ENCODE assay signal across 8 cellular contexts in the genomic region with DNA sequence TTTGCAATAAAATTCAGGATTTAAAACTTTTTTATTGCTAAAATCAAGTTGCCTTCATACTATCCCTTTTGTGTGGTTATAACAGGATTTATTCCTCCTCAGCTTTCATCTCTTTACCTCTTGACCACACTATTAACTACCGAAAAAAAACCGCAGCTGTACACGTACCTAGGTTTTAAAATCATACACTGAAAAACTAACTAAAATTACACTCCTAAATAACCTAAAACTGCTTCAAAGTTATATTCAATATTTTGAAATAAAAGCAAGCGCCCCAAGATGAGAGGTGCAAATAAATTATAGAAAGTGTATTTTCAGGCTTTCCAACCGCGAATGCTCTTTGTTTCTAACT. TPM values are rescaled to one million over a fixed set of nuclear protein-coding genes. Genes with fewer than 3 reads are reported as not detected.
DNase-seq lines count a peak whose midpoint lies in the region; ATAC-seq, FAIRE-seq and TF ChIP-seq lines count a peak whose summit lies in the region.

No MANE protein-coding gene starts in this region.

- no peaks in the 10 kb centered on the region; the same call in 1 of the 2 replicates for H4K20me1 ChIP-seq in HepG2 (ENCODE audit: insufficient read depth, low read length)

- TF ChIP-seq RAD21 in HepG2 (CRISPR knock-in tag; IDR thresholded peaks at IDR 0.05), result no peak

- TF ChIP-seq POLR2A in HepG2 (IDR thresholded peaks at IDR 0.05; ENCODE audit: insufficient read depth in 1 of 2, low read depth in 2 of 2, low read length in 2 of 2) (no peak), transverse colon (IDR thresholded peaks at IDR 0.05) (no peak)

- H3K9ac ChIP-seq in HepG2 (ENCODE audit: insufficient read depth, low read depth, low read length), result peak overlapping the region; percentile 86

- H3K27me3 ChIP-seq in HepG2 (ENCODE audit: control insufficient read depth in 1 of 2, insufficient read depth in 2 of 2, low read length in 2 of 2) (no peaks in the 10 kb centered on the region; a peak in 1 of 5 replicates), transverse colon (no peaks in the 10 kb centered on the region)

- H3K27ac Mint-ChIP-seq in activated T-cell treated with anti-CD3 and anti-CD28 coated beads, Interleukin-2, amount 50 U/mL, for 72 hours, result peak overlapping the region; percentile 36
- H3K27ac Mint-ChIP-seq in activated naive CD8-positive, alpha-beta T cell, result peak overlapping the region; percentile 58

- H3K4me1 ChIP-seq in HepG2 (ENCODE audit: insufficient read depth, low read length) (peaks cover 57% of the 10 kb centered on the region), transverse colon (peaks cover 0 to 25% (median 8%) of the 10 kb centered on the region in 4 donors)

- H3K4me2 ChIP-seq in HepG2 (ENCODE audit: low read depth, low read length), result peak overlapping the region; percentile 97

- no peaks in the 10 kb centered on the region for H3K36me3 Mint-ChIP-seq in activated T-cell treated with anti-CD3 and anti-CD28 coated beads, Interleukin-2, amount 50 U/mL, for 72 hours (ENCODE audit: insufficient read depth in 2 of 2)
- H3K36me3 Mint-ChIP-seq in activated naive CD8-positive, alpha-beta T cell, result no peaks in the 10 kb centered on the region

- H3K4me3 ChIP-seq in HepG2 (replicated peaks in 1 of 3; ENCODE audit: insufficient read depth in 1 of 3, low read depth in 2 of 3, low read length in 3 of 3) (peak overlapping the region; percentile 98 to 100 (median 99)), transverse colon (peak overlapping the region; percentile 72 to 95 (median 85))

- 0 out of 5 replicates have a peak, but pooled peaks cover 1 to 6% of the 10 kb centered on the region in 2 experiments for H3K36me3 ChIP-seq in HepG2 (replicated peaks in 1 of 2; ENCODE audit: control insufficient read depth in 1 of 2, insufficient read depth in 2 of 2, low read length in 2 of 2)
- H3K36me3 ChIP-seq in transverse colon, result no peaks in the 10 kb centered on the region

- H3K27me3 Mint-ChIP-seq in activated T-cell treated with anti-CD3 and anti-CD28 coated beads, Interleukin-2, amount 50 U/mL, for 72 hours (ENCODE audit: low read depth), result no peaks in the 10 kb centered on the region
- H3K27me3 Mint-ChIP-seq in activated naive CD8-positive, alpha-beta T cell, result no peaks in the 10 kb centered on the region

- peak overlapping the region; percentile 92 to 95 for H3K4me3 Mint-ChIP-seq in activated T-cell treated with anti-CD3 and anti-CD28 coated beads, Interleukin-2, amount 50 U/mL, for 72 hours
- peak overlapping the region; percentile 93 for H3K4me3 Mint-ChIP-seq in activated naive CD8-positive, alpha-beta T cell

- 3% methylated on average over 6 of the region's 6 CpGs for WGBS in HepG2 (ENCODE audit: low lambda C conversion rate)
- WGBS in transverse colon (ENCODE audit: low coverage in 1 of 2), 2 donors, result 24 to 25% methylated on average over 6 of the region's 6 CpGs

- intact Hi-C loops in HepG2 (cut with micrococcal nuclease; ENCODE audit: unreplicated experiment) (loop anchor here (1.0 to 5.0 kb wide), 2 partner anchors 68 to 104 kb away; no protein-coding TSS in a partner anchor), transverse colon (cut with DNase I; ENCODE audit: low total_unique reads) (no loop called here)

- DNase-seq in activated T-cell treated with anti-CD3 and anti-CD28 coated beads, Interleukin-2, amount 50 U/mL, for 72 hours, result no peak
- no peak for DNase-seq in activated T-cell treated with anti-CD3 and anti-CD28 coated beads, Interleukin-2, amount 50 U/mL, for 48 hours
- no peak for DNase-seq in HepG2 (ENCODE audit: low spot score)
- no peak for DNase-seq in transverse colon
- DNase-seq in cerebellar nuclear complex (lab: John Stamatoyannopoulos, UW), result no peak

- H3K79me2 ChIP-seq in HepG2 (ENCODE audit: insufficient read depth, low read length), result peaks cover 66% of the 10 kb centered on the region

- no peaks in the 10 kb centered on the region for H3K9me3 Mint-ChIP-seq in activated T-cell treated with anti-CD3 and anti-CD28 coated beads, Interleukin-2, amount 50 U/mL, for 72 hours
- no peaks in the 10 kb centered on the region for H3K9me3 Mint-ChIP-seq in activated naive CD8-positive, alpha-beta T cell (ENCODE audit: low read depth)

- H3K9me3 ChIP-seq in HepG2 (ENCODE audit: low read length), result no peaks in the 10 kb centered on the region
- no peaks in the 10 kb centered on the region for H3K9me3 ChIP-seq in transverse colon

- BruUV-seq in HepG2 (replicated peaks; lab: Mats Ljungman, UMichigan), result TSS peak; percentile 58

- TF ChIP-seq CTCF in HepG2 (CRISPR knock-in tag; IDR thresholded peaks at IDR 0.05) (no peak), transverse colon (IDR thresholded peaks at IDR 0.05) (no peak)

- H3K27ac ChIP-seq in HepG2 (ENCODE audit: extremely low read length, insufficient read depth, low read length) (peak overlapping the region; percentile 78), transverse colon (peak overlapping the region; percentile 96 to 99 (median 98))

- in situ Hi-C loops in HepG2 (cut with HindIII; ENCODE audit: extremely low pct_ligation_motif_present, low pct_unique_long_range_greater_than_20kb), result no loop called here
- in situ Hi-C loops in transverse colon (cut with MboI; ENCODE audit: low pct_ligation_motif_present in 1 of 4, low pct_unique_long_range_greater_than_20kb in 1 of 4, low sequenced_read_pairs in 3 of 4), result loop anchor here in 1 of 4 donors (25.0 kb wide), 1 partner anchor 494 kb away; no protein-coding TSS in a partner anchor

- H2AFZ ChIP-seq in HepG2 (ENCODE audit: low read length), result peak overlapping the region; percentile 81

- peaks cover 17% of the 10 kb centered on the region for H3K4me1 Mint-ChIP-seq in activated T-cell treated with anti-CD3 and anti-CD28 coated beads, Interleukin-2, amount 50 U/mL, for 72 hours (ENCODE audit: low read depth)
- peaks cover 16% of the 10 kb centered on the region for H3K4me1 Mint-ChIP-seq in activated naive CD8-positive, alpha-beta T cell (ENCODE audit: low read depth)

- FAIRE-seq in HepG2 (lab: Jason Lieb, UNC), result no peak

- TF ChIP-seq EP300 in HepG2 (IDR thresholded peaks at IDR 0.05; ENCODE audit: low read depth in 2 of 2, low read length in 2 of 2), result no peak
- no peak for TF ChIP-seq EP300 in HepG2 (CRISPR knock-in tag; IDR thresholded peaks at IDR 0.05; ENCODE audit: borderline replicate concordance)
- TF ChIP-seq EP300 in transverse colon (IDR thresholded peaks at IDR 0.05; ENCODE audit: low read depth), result no peak

- ATAC-seq in activated T-cell treated with anti-CD3 and anti-CD28 coated beads, Interleukin-2, amount 50 U/mL, for 72 hours (replicated peaks in 1 of 2), result no peak
- ATAC-seq in HepG2 (no peak), HG02973 (IDR thresholded peaks at IDR 0.05; ENCODE audit: unreplicated experiment) (no peak), HG03442 (IDR thresholded peaks at IDR 0.05; ENCODE audit: unreplicated experiment) (no peak)

- POLR2A ChIA-PET in HepG2 (lab: Yijun Ruan, JAX), result interaction anchor here (0.8 to 4.8 kb wide), 11 partner anchors 11 to 70 kb away, joined by 3 to 48 read pairs (median 5); a partner anchor contains a TSS

- CTCF ChIA-PET in HepG2 (lab: Yijun Ruan, JAX; ENCODE audit: low intra/inter-chr PET ratio, low total read pairs), result interaction anchor here (1.8 to 3.2 kb wide), 4 partner anchors 19 to 105 kb away, joined by 11 to 20 read pairs (median 17); no protein-coding TSS in a partner anchor

RNA-seq across cellular contexts. Expression of a gene that starts 1.4 kb away (rescaled TPM):
- 10 to 100 TPM; 23.6 to 26.8 TPM for total RNA-seq in activated T-cell treated with anti-CD3 and anti-CD28 coated beads, Interleukin-2, amount 50 U/mL, for 72 hours
- 214 and 289 TPM in 2 replicates for total RNA-seq in HepG2 (2016; rRNA removed; fragmentation: Illumina TruSeq; extraction: Trizol)
- total RNA-seq in HepG2 (2016; cell fraction: cytosol; rRNA removed; fragmentation: Illumina TruSeq; extraction: Trizol; ENCODE audit: low read depth), result 81.3 and 95.3 TPM in 2 replicates
- total RNA-seq in HepG2 (2016; cell fraction: insoluble cytoplasmic fraction; rRNA removed; fragmentation: Illumina TruSeq; extraction: Trizol), result 218 and 286 TPM in 2 replicates
- total RNA-seq in HepG2 (2016; cell fraction: membrane; rRNA removed; fragmentation: Illumina TruSeq; extraction: Trizol), result 145 and 164 TPM in 2 replicates
- total RNA-seq in HepG2 (2016; cell fraction: nucleus; rRNA removed; fragmentation: Illumina TruSeq; extraction: Trizol), result 93.1 and 102 TPM in 2 replicates
- 168 and 189 TPM in 2 replicates for polyA plus RNA-seq in HepG2 (2011; rRNA removed)
- polyA plus RNA-seq in HepG2 (2011; cell fraction: cytosol; rRNA removed), result 191 and 239 TPM in 2 replicates
- polyA plus RNA-seq in HepG2 (2011; cell fraction: nucleus; rRNA removed), result 59.3 and 82.2 TPM in 2 replicates
- polyA plus RNA-seq in HepG2 (2012), result 136 and 137 TPM in 2 replicates
- polyA plus RNA-seq in HepG2 (2016; cell fraction: cytosol; fragmentation: Illumina TruSeq; extraction: Trizol; ENCODE audit: low read depth), result 98.8 and 128 TPM in 2 replicates
- polyA plus RNA-seq in HepG2 (2016; cell fraction: insoluble cytoplasmic fraction; fragmentation: Illumina TruSeq; extraction: Trizol; ENCODE audit: low read depth), result 328 and 353 TPM in 2 replicates
- polyA plus RNA-seq in HepG2 (2016; cell fraction: membrane; fragmentation: Illumina TruSeq; extraction: Trizol; ENCODE audit: low read depth), result 150 and 186 TPM in 2 replicates
- 207 and 211 TPM in 2 replicates for polyA plus RNA-seq in HepG2 (2016; cell fraction: nucleus; fragmentation: Illumina TruSeq; extraction: Trizol; ENCODE audit: insufficient read depth, low read depth)
- polyA minus RNA-seq in HepG2 (2011; rRNA and poly(A)+ RNA removed; ENCODE audit: low replicate concordance), result 5.6 and 40.9 TPM in 2 replicates
- polyA minus RNA-seq in HepG2 (2011; cell fraction: cytosol; rRNA and poly(A)+ RNA removed), result 51.6 and 57.8 TPM in 2 replicates
- polyA minus RNA-seq in HepG2 (2011; cell fraction: nucleus; rRNA and poly(A)+ RNA removed), result 27.4 and 41.9 TPM in 2 replicates
- total RNA-seq in transverse colon, result 100 to 1,000 TPM in 3 of 4 donors, 10 to 100 TPM in 1; 90.8 to 131 (median 129) TPM

RNA-seq across cellular contexts. Expression of a gene that starts 39.0 kb away (rescaled TPM):
- 10 to 100 TPM; 39.4 to 44.4 TPM for total RNA-seq in activated T-cell treated with anti-CD3 and anti-CD28 coated beads, Interleukin-2, amount 50 U/mL, for 72 hours
- total RNA-seq in HepG2 (2016; rRNA removed; fragmentation: Illumina TruSeq; extraction: Trizol), result 90.7 and 115 TPM in 2 replicates
- 57.6 and 70.5 TPM in 2 replicates for total RNA-seq in HepG2 (2016; cell fraction: cytosol; rRNA removed; fragmentation: Illumina TruSeq; extraction: Trizol; ENCODE audit: low read depth)
- total RNA-seq in HepG2 (2016; cell fraction: insoluble cytoplasmic fraction; rRNA removed; fragmentation: Illumina TruSeq; extraction: Trizol), result 91.5 and 114 TPM in 2 replicates
- 89.7 and 105 TPM in 2 replicates for total RNA-seq in HepG2 (2016; cell fraction: membrane; rRNA removed; fragmentation: Illumina TruSeq; extraction: Trizol)
- 87.1 and 96.7 TPM in 2 replicates for total RNA-seq in HepG2 (2016; cell fraction: nucleus; rRNA removed; fragmentation: Illumina TruSeq; extraction: Trizol)
- 127 and 147 TPM in 2 replicates for polyA plus RNA-seq in HepG2 (2011; rRNA removed)
- 78.9 and 125 TPM in 2 replicates for polyA plus RNA-seq in HepG2 (2011; cell fraction: cytosol; rRNA removed)
- polyA plus RNA-seq in HepG2 (2011; cell fraction: nucleus; rRNA removed), result 56.7 and 94.6 TPM in 2 replicates
- 100 and 109 TPM in 2 replicates for polyA plus RNA-seq in HepG2 (2012)
- polyA plus RNA-seq in HepG2 (2016; cell fraction: cytosol; fragmentation: Illumina TruSeq; extraction: Trizol; ENCODE audit: low read depth), result 67.5 and 94.2 TPM in 2 replicates
- 112 and 116 TPM in 2 replicates for polyA plus RNA-seq in HepG2 (2016; cell fraction: insoluble cytoplasmic fraction; fragmentation: Illumina TruSeq; extraction: Trizol; ENCODE audit: low read depth)
- 96.5 and 108 TPM in 2 replicates for polyA plus RNA-seq in HepG2 (2016; cell fraction: membrane; fragmentation: Illumina TruSeq; extraction: Trizol; ENCODE audit: low read depth)
- 168 and 175 TPM in 2 replicates for polyA plus RNA-seq in HepG2 (2016; cell fraction: nucleus; fragmentation: Illumina TruSeq; extraction: Trizol; ENCODE audit: insufficient read depth, low read depth)
- 13.9 and 35.5 TPM in 2 replicates for polyA minus RNA-seq in HepG2 (2011; rRNA and poly(A)+ RNA removed; ENCODE audit: low replicate concordance)
- polyA minus RNA-seq in HepG2 (2011; cell fraction: cytosol; rRNA and poly(A)+ RNA removed), result 26.1 and 26.7 TPM in 2 replicates
- polyA minus RNA-seq in HepG2 (2011; cell fraction: nucleus; rRNA and poly(A)+ RNA removed), result 65.1 and 95.4 TPM in 2 replicates
- total RNA-seq in transverse colon, result 10 to 100 TPM in 3 of 4 donors, 1 to 10 TPM in 1; 7.6 to 55.6 (median 39.7) TPM
